ENCODE assay signal across 1 cellular context in the genomic region with DNA sequence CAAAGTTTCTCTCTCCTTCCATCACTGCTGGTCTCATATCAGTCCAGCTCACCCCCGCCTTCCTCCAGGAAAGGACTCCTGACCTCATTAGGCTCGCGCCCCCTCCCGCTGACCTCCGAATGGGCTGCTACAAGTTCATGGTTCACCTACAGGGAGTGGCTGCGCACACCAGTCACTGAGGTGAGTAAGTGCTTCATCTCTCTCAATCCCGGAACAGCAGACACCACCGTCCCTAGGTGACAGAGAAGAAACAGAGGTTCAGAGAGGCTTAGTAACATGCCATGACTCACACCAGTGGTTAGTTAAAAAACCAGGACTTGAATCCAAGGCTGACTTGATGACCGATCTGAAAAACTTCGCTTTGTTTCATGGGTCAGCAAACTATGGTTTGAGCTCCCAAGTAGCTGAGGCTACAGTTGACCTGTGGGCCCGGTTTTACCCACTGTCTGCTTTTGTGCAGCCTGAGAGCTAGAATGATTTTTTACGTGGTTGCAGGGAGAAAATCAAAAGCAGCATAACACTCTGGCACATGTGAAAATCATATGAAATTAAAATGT.
TF ChIP-seq lines count a peak whose summit lies in the region.

No MANE protein-coding gene starts in this region.

TF ChIP-seq in K562, 482 proteins besides CTCF, POLR2A, EP300 and RAD21 (continued from another document and continues in another):
- TF ChIP-seq, protein P1, sequence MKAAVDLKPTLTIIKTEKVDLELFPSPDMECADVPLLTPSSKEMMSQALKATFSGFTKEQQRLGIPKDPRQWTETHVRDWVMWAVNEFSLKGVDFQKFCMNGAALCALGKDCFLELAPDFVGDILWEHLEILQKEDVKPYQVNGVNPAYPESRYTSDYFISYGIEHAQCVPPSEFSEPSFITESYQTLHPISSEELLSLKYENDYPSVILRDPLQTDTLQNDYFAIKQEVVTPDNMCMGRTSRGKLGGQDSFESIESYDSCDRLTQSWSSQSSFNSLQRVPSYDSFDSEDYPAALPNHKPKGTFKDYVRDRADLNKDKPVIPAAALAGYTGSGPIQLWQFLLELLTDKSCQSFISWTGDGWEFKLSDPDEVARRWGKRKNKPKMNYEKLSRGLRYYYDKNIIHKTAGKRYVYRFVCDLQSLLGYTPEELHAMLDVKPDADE (conservative IDR thresholded peaks at IDR 0.05; ENCODE audit: control insufficient read depth, low read depth, low read length): no peak
- no peak for TF ChIP-seq HDAC6 (IDR thresholded peaks at IDR 0.05; ENCODE audit: low read depth, low read length)
- TF ChIP-seq MEF2D (tag; conservative IDR thresholded peaks at IDR 0.05; ENCODE audit: low read depth): no peak
- TF ChIP-seq XRCC4 (IDR thresholded peaks at IDR 0.05; ENCODE audit: extremely low read depth, insufficient read depth, insufficient read length): no peak
- no peak for TF ChIP-seq FOXK1 (CRISPR knock-in tag; IDR thresholded peaks at IDR 0.05; ENCODE audit: borderline replicate concordance)
- no peak for TF ChIP-seq PML (IDR thresholded peaks at IDR 0.05; ENCODE audit: low read length)
- TF ChIP-seq NBN (IDR thresholded peaks at IDR 0.05; ENCODE audit: low read depth): 0 out of 2 replicates have a peak, but pooled peaks have one; percentile 39
- TF ChIP-seq, protein P2, sequence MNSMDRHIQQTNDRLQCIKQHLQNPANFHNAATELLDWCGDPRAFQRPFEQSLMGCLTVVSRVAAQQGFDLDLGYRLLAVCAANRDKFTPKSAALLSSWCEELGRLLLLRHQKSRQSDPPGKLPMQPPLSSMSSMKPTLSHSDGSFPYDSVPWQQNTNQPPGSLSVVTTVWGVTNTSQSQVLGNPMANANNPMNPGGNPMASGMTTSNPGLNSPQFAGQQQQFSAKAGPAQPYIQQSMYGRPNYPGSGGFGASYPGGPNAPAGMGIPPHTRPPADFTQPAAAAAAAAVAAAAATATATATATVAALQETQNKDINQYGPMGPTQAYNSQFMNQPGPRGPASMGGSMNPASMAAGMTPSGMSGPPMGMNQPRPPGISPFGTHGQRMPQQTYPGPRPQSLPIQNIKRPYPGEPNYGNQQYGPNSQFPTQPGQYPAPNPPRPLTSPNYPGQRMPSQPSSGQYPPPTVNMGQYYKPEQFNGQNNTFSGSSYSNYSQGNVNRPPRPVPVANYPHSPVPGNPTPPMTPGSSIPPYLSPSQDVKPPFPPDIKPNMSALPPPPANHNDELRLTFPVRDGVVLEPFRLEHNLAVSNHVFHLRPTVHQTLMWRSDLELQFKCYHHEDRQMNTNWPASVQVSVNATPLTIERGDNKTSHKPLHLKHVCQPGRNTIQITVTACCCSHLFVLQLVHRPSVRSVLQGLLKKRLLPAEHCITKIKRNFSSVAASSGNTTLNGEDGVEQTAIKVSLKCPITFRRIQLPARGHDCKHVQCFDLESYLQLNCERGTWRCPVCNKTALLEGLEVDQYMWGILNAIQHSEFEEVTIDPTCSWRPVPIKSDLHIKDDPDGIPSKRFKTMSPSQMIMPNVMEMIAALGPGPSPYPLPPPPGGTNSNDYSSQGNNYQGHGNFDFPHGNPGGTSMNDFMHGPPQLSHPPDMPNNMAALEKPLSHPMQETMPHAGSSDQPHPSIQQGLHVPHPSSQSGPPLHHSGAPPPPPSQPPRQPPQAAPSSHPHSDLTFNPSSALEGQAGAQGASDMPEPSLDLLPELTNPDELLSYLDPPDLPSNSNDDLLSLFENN (IDR thresholded peaks at IDR 0.05; ENCODE audit: low read depth in 2 of 2, low read length in 2 of 2): no peak
- no peak for TF ChIP-seq ZNF586 (CRISPR knock-in tag; conservative IDR thresholded peaks at IDR 0.05)
- TF ChIP-seq, protein P3, sequence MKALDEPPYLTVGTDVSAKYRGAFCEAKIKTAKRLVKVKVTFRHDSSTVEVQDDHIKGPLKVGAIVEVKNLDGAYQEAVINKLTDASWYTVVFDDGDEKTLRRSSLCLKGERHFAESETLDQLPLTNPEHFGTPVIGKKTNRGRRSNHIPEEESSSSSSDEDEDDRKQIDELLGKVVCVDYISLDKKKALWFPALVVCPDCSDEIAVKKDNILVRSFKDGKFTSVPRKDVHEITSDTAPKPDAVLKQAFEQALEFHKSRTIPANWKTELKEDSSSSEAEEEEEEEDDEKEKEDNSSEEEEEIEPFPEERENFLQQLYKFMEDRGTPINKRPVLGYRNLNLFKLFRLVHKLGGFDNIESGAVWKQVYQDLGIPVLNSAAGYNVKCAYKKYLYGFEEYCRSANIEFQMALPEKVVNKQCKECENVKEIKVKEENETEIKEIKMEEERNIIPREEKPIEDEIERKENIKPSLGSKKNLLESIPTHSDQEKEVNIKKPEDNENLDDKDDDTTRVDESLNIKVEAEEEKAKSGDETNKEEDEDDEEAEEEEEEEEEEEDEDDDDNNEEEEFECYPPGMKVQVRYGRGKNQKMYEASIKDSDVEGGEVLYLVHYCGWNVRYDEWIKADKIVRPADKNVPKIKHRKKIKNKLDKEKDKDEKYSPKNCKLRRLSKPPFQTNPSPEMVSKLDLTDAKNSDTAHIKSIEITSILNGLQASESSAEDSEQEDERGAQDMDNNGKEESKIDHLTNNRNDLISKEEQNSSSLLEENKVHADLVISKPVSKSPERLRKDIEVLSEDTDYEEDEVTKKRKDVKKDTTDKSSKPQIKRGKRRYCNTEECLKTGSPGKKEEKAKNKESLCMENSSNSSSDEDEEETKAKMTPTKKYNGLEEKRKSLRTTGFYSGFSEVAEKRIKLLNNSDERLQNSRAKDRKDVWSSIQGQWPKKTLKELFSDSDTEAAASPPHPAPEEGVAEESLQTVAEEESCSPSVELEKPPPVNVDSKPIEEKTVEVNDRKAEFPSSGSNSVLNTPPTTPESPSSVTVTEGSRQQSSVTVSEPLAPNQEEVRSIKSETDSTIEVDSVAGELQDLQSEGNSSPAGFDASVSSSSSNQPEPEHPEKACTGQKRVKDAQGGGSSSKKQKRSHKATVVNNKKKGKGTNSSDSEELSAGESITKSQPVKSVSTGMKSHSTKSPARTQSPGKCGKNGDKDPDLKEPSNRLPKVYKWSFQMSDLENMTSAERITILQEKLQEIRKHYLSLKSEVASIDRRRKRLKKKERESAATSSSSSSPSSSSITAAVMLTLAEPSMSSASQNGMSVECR (CRISPR knock-in tag; IDR thresholded peaks at IDR 0.05): no peak
- no peak for TF ChIP-seq ZNF408 (CRISPR knock-in tag; IDR thresholded peaks at IDR 0.05; ENCODE audit: low read depth)
- no peak for TF ChIP-seq CHD2 (IDR thresholded peaks at IDR 0.05; ENCODE audit: low read depth, low read length)
- no peak for TF ChIP-seq ELF1 (tag; IDR thresholded peaks at IDR 0.05)
- no peak for TF ChIP-seq TBP (optimal IDR thresholded peaks at IDR 0.05; ENCODE audit: low read depth, low read length)
- no peak for TF ChIP-seq KAT2B (IDR thresholded peaks at IDR 0.05; ENCODE audit: low read depth, low read length)
- TF ChIP-seq, protein P4, sequence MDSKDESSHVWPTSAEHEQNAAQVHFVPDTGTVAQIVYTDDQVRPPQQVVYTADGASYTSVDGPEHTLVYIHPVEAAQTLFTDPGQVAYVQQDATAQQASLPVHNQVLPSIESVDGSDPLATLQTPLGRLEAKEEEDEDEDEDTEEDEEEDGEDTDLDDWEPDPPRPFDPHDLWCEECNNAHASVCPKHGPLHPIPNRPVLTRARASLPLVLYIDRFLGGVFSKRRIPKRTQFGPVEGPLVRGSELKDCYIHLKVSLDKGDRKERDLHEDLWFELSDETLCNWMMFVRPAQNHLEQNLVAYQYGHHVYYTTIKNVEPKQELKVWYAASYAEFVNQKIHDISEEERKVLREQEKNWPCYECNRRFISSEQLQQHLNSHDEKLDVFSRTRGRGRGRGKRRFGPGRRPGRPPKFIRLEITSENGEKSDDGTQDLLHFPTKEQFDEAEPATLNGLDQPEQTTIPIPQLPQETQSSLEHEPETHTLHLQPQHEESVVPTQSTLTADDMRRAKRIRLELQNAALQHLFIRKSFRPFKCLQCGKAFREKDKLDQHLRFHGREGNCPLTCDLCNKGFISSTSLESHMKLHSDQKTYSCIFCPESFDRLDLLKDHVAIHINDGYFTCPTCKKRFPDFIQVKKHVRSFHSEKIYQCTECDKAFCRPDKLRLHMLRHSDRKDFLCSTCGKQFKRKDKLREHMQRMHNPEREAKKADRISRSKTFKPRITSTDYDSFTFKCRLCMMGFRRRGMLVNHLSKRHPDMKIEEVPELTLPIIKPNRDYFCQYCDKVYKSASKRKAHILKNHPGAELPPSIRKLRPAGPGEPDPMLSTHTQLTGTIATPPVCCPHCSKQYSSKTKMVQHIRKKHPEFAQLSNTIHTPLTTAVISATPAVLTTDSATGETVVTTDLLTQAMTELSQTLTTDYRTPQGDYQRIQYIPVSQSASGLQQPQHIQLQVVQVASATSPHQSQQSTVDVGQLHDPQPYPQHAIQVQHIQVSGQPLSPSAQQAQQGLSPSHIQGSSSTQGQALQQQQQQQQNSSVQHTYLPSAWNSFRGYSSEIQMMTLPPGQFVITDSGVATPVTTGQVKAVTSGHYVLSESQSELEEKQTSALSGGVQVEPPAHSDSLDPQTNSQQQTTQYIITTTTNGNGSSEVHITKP (IDR thresholded peaks at IDR 0.05; ENCODE audit: partially characterized antibody): peak; percentile 88
- TF ChIP-seq KLF13 (tag; IDR thresholded peaks at IDR 0.05; ENCODE audit: borderline replicate concordance, low read depth): no peak
- no peak for TF ChIP-seq SIRT6 (IDR thresholded peaks at IDR 0.05; ENCODE audit: low read depth, low read length)
- no peak for TF ChIP-seq CXXC5 (CRISPR knock-in tag; IDR thresholded peaks at IDR 0.05)
- peak; percentile 71 for TF ChIP-seq HDAC2 (IDR thresholded peaks at IDR 0.05)
- no peak for TF ChIP-seq FUS (optimal IDR thresholded peaks at IDR 0.05; ENCODE audit: low read depth, low read length)
- no peak for TF ChIP-seq SMC3 (conservative IDR thresholded peaks at IDR 0.05; ENCODE audit: insufficient read depth, low read depth, low read length)
- TF ChIP-seq CAMTA2 (CRISPR knock-in tag; conservative IDR thresholded peaks at IDR 0.05): no peak
- peak in 1 of 2 experiments; percentile 56; a peak in 1 of 4 replicates for TF ChIP-seq RCOR1 (IDR thresholded peaks at IDR 0.05; ENCODE audit: borderline replicate concordance in 1 of 2, low read depth in 2 of 2, low read length in 2 of 2)
- TF ChIP-seq, protein P5, sequence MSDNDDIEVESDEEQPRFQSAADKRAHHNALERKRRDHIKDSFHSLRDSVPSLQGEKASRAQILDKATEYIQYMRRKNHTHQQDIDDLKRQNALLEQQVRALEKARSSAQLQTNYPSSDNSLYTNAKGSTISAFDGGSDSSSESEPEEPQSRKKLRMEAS (CRISPR knock-in tag; IDR thresholded peaks at IDR 0.05): no peak
- TF ChIP-seq SREBF2 (CRISPR knock-in tag; IDR thresholded peaks at IDR 0.05): no peak
- TF ChIP-seq, protein P6, sequence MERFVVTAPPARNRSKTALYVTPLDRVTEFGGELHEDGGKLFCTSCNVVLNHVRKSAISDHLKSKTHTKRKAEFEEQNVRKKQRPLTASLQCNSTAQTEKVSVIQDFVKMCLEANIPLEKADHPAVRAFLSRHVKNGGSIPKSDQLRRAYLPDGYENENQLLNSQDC (CRISPR knock-in tag; IDR thresholded peaks at IDR 0.05): no peak
- TF ChIP-seq, protein P7, sequence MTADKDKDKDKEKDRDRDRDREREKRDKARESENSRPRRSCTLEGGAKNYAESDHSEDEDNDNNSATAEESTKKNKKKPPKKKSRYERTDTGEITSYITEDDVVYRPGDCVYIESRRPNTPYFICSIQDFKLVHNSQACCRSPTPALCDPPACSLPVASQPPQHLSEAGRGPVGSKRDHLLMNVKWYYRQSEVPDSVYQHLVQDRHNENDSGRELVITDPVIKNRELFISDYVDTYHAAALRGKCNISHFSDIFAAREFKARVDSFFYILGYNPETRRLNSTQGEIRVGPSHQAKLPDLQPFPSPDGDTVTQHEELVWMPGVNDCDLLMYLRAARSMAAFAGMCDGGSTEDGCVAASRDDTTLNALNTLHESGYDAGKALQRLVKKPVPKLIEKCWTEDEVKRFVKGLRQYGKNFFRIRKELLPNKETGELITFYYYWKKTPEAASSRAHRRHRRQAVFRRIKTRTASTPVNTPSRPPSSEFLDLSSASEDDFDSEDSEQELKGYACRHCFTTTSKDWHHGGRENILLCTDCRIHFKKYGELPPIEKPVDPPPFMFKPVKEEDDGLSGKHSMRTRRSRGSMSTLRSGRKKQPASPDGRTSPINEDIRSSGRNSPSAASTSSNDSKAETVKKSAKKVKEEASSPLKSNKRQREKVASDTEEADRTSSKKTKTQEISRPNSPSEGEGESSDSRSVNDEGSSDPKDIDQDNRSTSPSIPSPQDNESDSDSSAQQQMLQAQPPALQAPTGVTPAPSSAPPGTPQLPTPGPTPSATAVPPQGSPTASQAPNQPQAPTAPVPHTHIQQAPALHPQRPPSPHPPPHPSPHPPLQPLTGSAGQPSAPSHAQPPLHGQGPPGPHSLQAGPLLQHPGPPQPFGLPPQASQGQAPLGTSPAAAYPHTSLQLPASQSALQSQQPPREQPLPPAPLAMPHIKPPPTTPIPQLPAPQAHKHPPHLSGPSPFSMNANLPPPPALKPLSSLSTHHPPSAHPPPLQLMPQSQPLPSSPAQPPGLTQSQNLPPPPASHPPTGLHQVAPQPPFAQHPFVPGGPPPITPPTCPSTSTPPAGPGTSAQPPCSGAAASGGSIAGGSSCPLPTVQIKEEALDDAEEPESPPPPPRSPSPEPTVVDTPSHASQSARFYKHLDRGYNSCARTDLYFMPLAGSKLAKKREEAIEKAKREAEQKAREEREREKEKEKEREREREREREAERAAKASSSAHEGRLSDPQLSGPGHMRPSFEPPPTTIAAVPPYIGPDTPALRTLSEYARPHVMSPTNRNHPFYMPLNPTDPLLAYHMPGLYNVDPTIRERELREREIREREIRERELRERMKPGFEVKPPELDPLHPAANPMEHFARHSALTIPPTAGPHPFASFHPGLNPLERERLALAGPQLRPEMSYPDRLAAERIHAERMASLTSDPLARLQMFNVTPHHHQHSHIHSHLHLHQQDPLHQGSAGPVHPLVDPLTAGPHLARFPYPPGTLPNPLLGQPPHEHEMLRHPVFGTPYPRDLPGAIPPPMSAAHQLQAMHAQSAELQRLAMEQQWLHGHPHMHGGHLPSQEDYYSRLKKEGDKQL (CRISPR knock-in tag; IDR thresholded peaks at IDR 0.05; ENCODE audit: borderline replicate concordance): no peak
- no peak for TF ChIP-seq STAG1 (CRISPR knock-in tag; IDR thresholded peaks at IDR 0.05; ENCODE audit: borderline replicate concordance)
- TF ChIP-seq RBM14 (IDR thresholded peaks at IDR 0.05; ENCODE audit: borderline replicate concordance, insufficient read depth, low read depth, low read length): no peak
- TF ChIP-seq ARID2 (IDR thresholded peaks at IDR 0.05): no peak
- TF ChIP-seq ZNF277 (CRISPR knock-in tag; IDR thresholded peaks at IDR 0.05; ENCODE audit: borderline replicate concordance): no peak
- TF ChIP-seq ATF2 (CRISPR knock-in tag; IDR thresholded peaks at IDR 0.05): no peak
